Comparison of ENCODE assay signal across 10 cellular contexts in the genomic region with DNA sequence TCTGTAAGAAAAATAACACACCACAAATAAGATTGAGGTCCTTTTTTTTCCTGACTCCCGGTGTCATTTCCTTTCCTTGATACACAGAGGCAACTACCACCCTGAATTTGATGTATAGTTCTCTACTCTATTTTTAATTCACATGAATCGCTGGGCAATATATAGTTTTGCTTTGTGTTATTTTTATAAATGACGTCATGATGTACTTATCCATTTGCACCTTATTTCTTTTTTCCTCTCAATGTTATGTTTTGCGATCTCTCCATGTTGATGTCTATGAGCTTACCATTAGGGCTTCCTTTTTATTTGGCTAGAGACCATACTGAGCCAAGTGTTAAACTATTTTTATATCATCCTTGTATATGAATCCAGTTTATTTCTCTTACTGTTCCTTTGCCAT.
"Had no signal": no experiment of that assay in that cellular context is flagged by ENCODE, and none has a peak within 500 bp of the region (broad histone marks: within the 10 kb centered on the region; RNA-seq: fewer than 3 reads in every experiment).

No MANE protein-coding gene starts in this region.

- H3K4me3 ChIP-seq: GM23248 had no signal

- H3K27ac ChIP-seq: GM23248 had no signal

- FAIRE-seq: H1, H54, HTR-8/SVneo had no signal

- H3K9me3 Mint-ChIP-seq: HFFc6 had no signal

- H2AFZ ChIP-seq: GM23248 had no signal

- H3K4me3 Mint-ChIP-seq: H9, HFFc6, IgD-negative memory B cell had no signal

- H3K36me3 Mint-ChIP-seq: IgD-negative memory B cell had no signal

- H3K27ac Mint-ChIP-seq: H9, HFFc6, IgD-negative memory B cell had no signal

- DNase-seq: GM23248, H9, HCEC 1CT, HFFc6, Kasumi-1, KG1 had no signal

- H3K9ac ChIP-seq: GM23248 had no signal

- H3K4me1 Mint-ChIP-seq: IgD-negative memory B cell had no signal
